ENCODE assay signal across 28 cellular contexts in the genomic region with DNA sequence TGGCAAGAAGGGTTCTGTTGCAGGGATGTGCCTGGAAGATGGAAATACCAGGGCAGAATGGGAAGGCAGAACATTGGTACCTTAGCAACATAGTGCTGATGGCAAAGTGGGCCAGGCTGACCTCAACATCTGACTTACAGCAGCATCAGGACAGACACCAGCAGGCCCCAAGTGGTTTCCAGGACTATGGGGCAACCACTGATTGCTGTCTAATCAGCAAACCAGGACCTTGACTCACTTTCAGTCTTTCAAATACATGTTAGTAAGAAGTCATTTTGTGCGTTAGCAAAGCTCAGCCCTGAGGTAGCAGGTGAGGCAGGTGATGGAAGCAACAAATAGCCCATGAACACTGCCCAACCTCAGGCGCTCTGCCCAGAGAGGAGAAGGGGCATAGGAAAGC.
"Had no signal": no experiment of that assay in that cellular context is flagged by ENCODE, and none has a peak within 500 bp of the region (broad histone marks: within the 10 kb centered on the region; RNA-seq: fewer than 3 reads in every experiment).

No MANE protein-coding gene starts in this region.

- DNase-seq: activated CD4-positive, alpha-beta memory T cell treated with anti-CD3 and anti-CD28 coated beads, Interleukin-2, amount 10 ng/mL, durations not matched to agents 7 days and 5 days; activated CD4-positive, alpha-beta T cell treated with anti-CD3 and anti-CD28 coated beads for 1 hour; activated CD4-positive, alpha-beta T cell treated with anti-CD3 and anti-CD28 coated beads for 4 hours; activated CD4-positive, alpha-beta T cell treated with anti-CD3 and anti-CD28 coated beads, Interleukin-2, amount 10 ng/mL, durations not matched to agents 7 days and 5 days; activated CD4-positive, alpha-beta T cell treated with anti-CD3 and anti-CD28 coated beads, Interleukin-2, amount 50 U/mL, for 4 hours; activated effector memory CD4-positive, alpha-beta T cell treated with anti-CD3 and anti-CD28 coated beads, Interleukin-2, amount 50 U/mL, for 16 hours; activated naive CD4-positive, alpha-beta T cell treated with anti-CD3 and anti-CD28 coated beads for 36 hours; activated naive CD8-positive, alpha-beta T cell treated with anti-CD3 and anti-CD28 coated beads for 36 hours; activated naive CD8-positive, alpha-beta T cell treated with anti-CD3 and anti-CD28 coated beads, Interleukin-2, amount 50 U/mL, for 24 hours; activated T-cell treated with anti-CD3 and anti-CD28 coated beads, Interleukin-2, amount 50 U/mL, for 1 hour; activated T-cell treated with anti-CD3 and anti-CD28 coated beads, Interleukin-2, amount 50 U/mL, for 48 hours; amygdala; aorta; body of pancreas; central memory CD4-positive, alpha-beta T cell; cerebellar nuclear complex; dorsolateral prefrontal cortex; effector memory CD4-positive, alpha-beta T cell; endodermal cell; foreskin fibroblast; glutamatergic neuron; heart left ventricle; T-cell; T1000 had no signal

- H3K27ac ChIP-seq: adrenal gland, body of pancreas, coronary artery, dorsolateral prefrontal cortex had no signal

- FAIRE-seq: frontal cortex had no signal

- ATAC-seq: activated naive CD8-positive, alpha-beta T cell treated with anti-CD3 and anti-CD28 coated beads, Interleukin-2, amount 50 U/mL, for 24 hours; body of pancreas; esophagus mucosa; heart left ventricle; T-cell had no signal

- H3K9me3 ChIP-seq: adrenal gland, body of pancreas, heart left ventricle had no signal

- H3K4me3 ChIP-seq: adrenal gland, body of pancreas, coronary artery, dorsolateral prefrontal cortex, heart left ventricle had no signal

- H3K36me3 ChIP-seq: adrenal gland, heart left ventricle had no signal

- H3K27me3 ChIP-seq: adrenal gland, body of pancreas, dorsolateral prefrontal cortex, heart left ventricle had no signal
